In genomic region chr7:104652865-104653264, GRCh38 we compare ENCODE assay signal across 10 cellular contexts.
"Had no signal": no experiment of that assay in that cellular context is flagged by ENCODE, and none has a peak within 500 bp of the region (broad histone marks: within the 10 kb centered on the region; RNA-seq: fewer than 3 reads in every experiment).

No MANE protein-coding gene starts in this region.

- FAIRE-seq: H1, H54 had no signal

- H3K27ac ChIP-seq: GM23248 had no signal

- DNase-seq: GM23248, GOT3, H9, HCEC 1CT, HFFc6 had no signal

- ATAC-seq: HCT116 had no signal

- H3K36me3 ChIP-seq: HAP-1 had no signal

- H3K4me1 ChIP-seq: HAP-1 had no signal

- H3K4me3 ChIP-seq: GM23248, GM23338, HAP-1 had no signal

- H3K9me3 ChIP-seq: HAP-1 had no signal
